In genomic region chr6:98529364-98529763, GRCh38 we compare ENCODE assay signal across 14 cellular contexts.
DNase-seq lines count a peak whose midpoint lies in the region; ATAC-seq, FAIRE-seq and TF ChIP-seq lines count a peak whose summit lies in the region.
"Had no signal": no experiment of that assay in that cellular context is flagged by ENCODE, and none has a peak within 500 bp of the region (broad histone marks: within the 10 kb centered on the region; RNA-seq: fewer than 3 reads in every experiment).

No MANE protein-coding gene starts in this region.

- in situ Hi-C loops in KBM-7 (cut with MboI; ENCODE audit: low pct_unique_long_range_greater_than_20kb, low sequenced_read_pairs), result no loop called here

- TF ChIP-seq POLR2A in GM12892 (IDR thresholded peaks at IDR 0.05; ENCODE audit: low read depth, low read length), result no peak

- FAIRE-seq in GM12892 (lab: Jason Lieb, UNC), result no peak

- H3K27ac ChIP-seq in substantia nigra (ENCODE audit: low read depth, low read length, poor library complexity, severe bottlenecking), result no peak overlapping the region
- H3K27ac ChIP-seq: 22Rv1; BLaER1 treated with 17β-estradiol and CSF1 and Interleukin-3, amounts not matched to agents 10 nM and 100 nM had no signal

- DNase-seq in DMS53 (lab: John Stamatoyannopoulos, UW) (peak; percentile 18), DMS53 treated with DMSO at 0.1 percent for 48 hours (lab: John Stamatoyannopoulos, UW; ENCODE audit: unreplicated experiment) (no peak), amygdala (lab: John Stamatoyannopoulos, UW) (peak in 37 of 56 donors; percentile 2 to 78 (median 46)), medulla oblongata (ENCODE audit: extremely low spot score) (peak; percentile 46), substantia nigra (lab: John Stamatoyannopoulos, UW) (peak in 35 of 49 donors; percentile 4 to 66 (median 34)), KBM-7 (no peak), GM12892 (ENCODE audit: insufficient read length) (no peak)
- DNase-seq: EL, Kasumi-1, NCI-H1930, NCI-H226 had no signal

- no peak for ATAC-seq in HG03469 (IDR thresholded peaks at IDR 0.05; ENCODE audit: unreplicated experiment)

Comparison
In these comparisons a context has a peak if more than half of its experiments do, and no peak if none do; other contexts are left out.
1. DNase-seq: peak in DMS53 (single experiment), amygdala (37 of 56), medulla oblongata (single experiment) and substantia nigra (35 of 49); none in DMS53 treated with DMSO at 0.1 percent for 48 hours (single experiment), KBM-7 (single experiment) and GM12892 (single experiment).